Comparison of ENCODE assay signal across 16 cellular contexts in genomic region chr10:32947586-32947985, GRCh38.
"Had no signal": no experiment of that assay in that cellular context is flagged by ENCODE, and none has a peak within 500 bp of the region (broad histone marks: within the 10 kb centered on the region; RNA-seq: fewer than 3 reads in every experiment).

No MANE protein-coding gene starts in this region.

- H3K36me3 Mint-ChIP-seq: naive thymus-derived CD4-positive, alpha-beta T cell had no signal

- H3K4me3 ChIP-seq: esophagus squamous epithelium, spleen had no signal

- H3K36me3 ChIP-seq: esophagus squamous epithelium, spleen had no signal

- H3K27me3 Mint-ChIP-seq: naive thymus-derived CD4-positive, alpha-beta T cell; stimulated activated naive B cell treated with anti-CD40 and anti-IgM and Interleukin-4, amounts not matched to agents 10 μg/mL and 1 μg/mL and 100 μg/mL, for 72 hours had no signal

- H3K9me3 Mint-ChIP-seq: activated naive CD4-positive, alpha-beta T cell treated with anti-CD3 and anti-CD28 coated beads, Interleukin-2, amount 50 U/mL, for 72 hours; naive thymus-derived CD4-positive, alpha-beta T cell; stimulated activated naive B cell treated with anti-CD40 and anti-IgM and Interleukin-4, amounts not matched to agents 10 μg/mL and 1 μg/mL and 100 μg/mL, for 72 hours had no signal

- H3K27me3 ChIP-seq: esophagus squamous epithelium, spleen had no signal

- H3K27ac Mint-ChIP-seq: activated naive CD4-positive, alpha-beta T cell treated with anti-CD3 and anti-CD28 coated beads, Interleukin-2, amount 50 U/mL, for 72 hours; stimulated activated naive B cell treated with anti-CD40 and anti-IgM and Interleukin-4, amounts not matched to agents 10 μg/mL and 1 μg/mL and 100 μg/mL, for 72 hours had no signal

- ATAC-seq: right cardiac atrium; stimulated activated naive B cell treated with anti-CD40 and anti-IgM and Interleukin-4, amounts not matched to agents 10 μg/mL and 1 μg/mL and 100 μg/mL, for 72 hours had no signal

- DNase-seq: activated CD4-positive, alpha-beta T cell treated with anti-CD3 and anti-CD28 coated beads for 4 hours; activated effector memory CD4-positive, alpha-beta T cell treated with Interleukin-2 at 50 U/mL for 16 hours; activated T-cell treated with anti-CD3 and anti-CD28 coated beads for 4 hours; esophagus squamous epithelium; foreskin fibroblast; glutamatergic neuron; mammary epithelial cell; naive thymus-derived CD4-positive, alpha-beta T cell; nucleus accumbens; right cardiac atrium; spleen; stimulated activated CD4-positive, alpha-beta T cell treated with anti-CD3 and anti-CD28 coated beads, Interleukin-1b, Interleukin-23, amount 100 ng/mL, for 48 hours; stimulated activated naive B cell treated with anti-CD40 and anti-IgM and Interleukin-4, amounts not matched to agents 10 μg/mL and 1 μg/mL and 100 μg/mL, for 72 hours; substantia nigra; trophoblast cell had no signal

- H3K9me3 ChIP-seq: esophagus squamous epithelium, spleen had no signal

- H3K4me3 Mint-ChIP-seq: stimulated activated naive B cell treated with anti-CD40 and anti-IgM and Interleukin-4, amounts not matched to agents 10 μg/mL and 1 μg/mL and 100 μg/mL, for 72 hours had no signal
